ENCODE assay signal across 8 cellular contexts in the genomic region with DNA sequence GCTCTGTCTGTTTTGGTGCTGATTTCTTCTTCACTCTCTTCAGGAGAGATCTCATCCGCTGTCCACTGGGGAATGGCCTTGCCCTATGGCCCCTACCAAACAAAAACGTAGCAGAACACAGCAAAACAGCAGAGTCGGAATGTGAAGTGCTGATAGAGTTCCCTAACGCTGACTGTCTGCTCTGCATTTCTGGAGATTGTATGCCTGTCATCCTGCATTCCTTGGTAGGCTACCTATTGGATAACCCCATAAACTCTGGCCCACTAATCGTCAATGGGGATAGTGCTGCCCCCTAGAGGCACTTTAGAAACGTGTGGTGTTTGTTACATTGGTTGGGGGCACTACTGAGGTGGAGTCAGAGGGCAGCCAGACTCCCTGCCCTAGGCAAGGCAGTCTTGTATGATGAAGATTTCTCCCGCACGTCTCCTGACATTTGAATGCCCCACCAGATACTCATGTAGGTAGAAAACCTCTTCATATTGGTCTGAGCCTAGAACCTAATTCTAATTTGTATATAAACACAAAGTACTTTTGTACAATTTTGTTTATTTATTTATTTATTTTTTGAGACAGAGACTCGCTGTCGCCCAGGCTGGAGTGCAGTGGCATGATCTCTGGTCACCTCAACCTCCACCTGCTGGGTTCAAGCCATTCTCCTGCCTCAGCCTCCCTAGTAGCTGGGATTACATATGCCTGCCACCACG. TPM values are rescaled to one million over a fixed set of nuclear protein-coding genes. Genes with fewer than 3 reads are reported as not detected.
A peak's percentile ranks its signal among the peaks of the same experiment; 100 is the strongest.
DNase-seq lines count a peak whose midpoint lies in the region; ATAC-seq and TF ChIP-seq lines count a peak whose summit lies in the region.

No MANE protein-coding gene starts in this region.

- no peaks in the 10 kb centered on the region; the same call in 1 of the 2 replicates for H3K4me1 ChIP-seq in H9 (ENCODE audit: insufficient read depth, low read length)

- H3K27ac Mint-ChIP-seq in H9: no peak overlapping the region
- no peak overlapping the region for H3K27ac Mint-ChIP-seq in activated CD8-positive, alpha-beta T cell treated with anti-CD3 and anti-CD28 coated beads for 36 hours
- peak overlapping the region; percentile 80 for H3K27ac Mint-ChIP-seq in type B pancreatic cell

- H3T11ph ChIP-seq in H9 (ENCODE audit: low read length): no peak overlapping the region

- H3K18ac ChIP-seq in H9 (ENCODE audit: insufficient read length, low read depth, low read length): no peak overlapping the region

- WGBS in H9 (ENCODE audit: extremely low coverage, insufficient read length, low lambda C conversion rate): no CpG with 5 or more reads among the region's 11 CpGs

- H2AFZ ChIP-seq in H9 (ENCODE audit: low read length): no peak overlapping the region

- no peak overlapping the region for H4K91ac ChIP-seq in H9 (ENCODE audit: insufficient read length, low read depth, low read length)

- H2BK5ac ChIP-seq in H9 (ENCODE audit: insufficient read length, low read length): no peak overlapping the region

- POLR2A ChIA-PET in activated CD8-positive, alpha-beta T cell treated with anti-CD3 and anti-CD28 coated beads for 36 hours (lab: Charles Lee): interaction anchor here (1.2 kb wide), 1 partner anchor 167 kb away, joined by 3 read pairs; no protein-coding TSS in a partner anchor

- H2BK15ac ChIP-seq in H9 (ENCODE audit: low read depth, low read length): no peak overlapping the region

- TF ChIP-seq POLR2A in erythroblast (IDR thresholded peaks at IDR 0.05; ENCODE audit: low read length): no peak

- no peaks in the 10 kb centered on the region for H3K36me3 Mint-ChIP-seq in H9 (ENCODE audit: insufficient read depth in 1 of 3, low read depth in 3 of 3)
- no peaks in the 10 kb centered on the region for H3K36me3 Mint-ChIP-seq in activated CD8-positive, alpha-beta T cell treated with anti-CD3 and anti-CD28 coated beads for 36 hours (ENCODE audit: low read depth)
- H3K36me3 Mint-ChIP-seq in type B pancreatic cell: no peaks in the 10 kb centered on the region

- intact Hi-C loops in activated CD8-positive, alpha-beta T cell treated with anti-CD3 and anti-CD28 coated beads for 36 hours (cut with micrococcal nuclease): no loop called here

- H2BK120ac ChIP-seq in H9 (ENCODE audit: low read depth, low read length, poor library complexity, severe bottlenecking): no peak overlapping the region

- no peak overlapping the region for H3K27ac ChIP-seq in H9 (ENCODE audit: insufficient read length, low read depth, low read length)

- H3K4me2 ChIP-seq in H9 (ENCODE audit: insufficient read depth, insufficient read length, low read length): no peak overlapping the region

- H3K23ac ChIP-seq in H9 (ENCODE audit: insufficient read length, low read depth, low read length): no peak overlapping the region

- H2BK20ac ChIP-seq in H9 (ENCODE audit: low read depth, low read length, poor library complexity, severe bottlenecking): no peak overlapping the region

- H3K9me3 ChIP-seq in H9 (ENCODE audit: control insufficient read depth, low read depth, low read length): no peaks in the 10 kb centered on the region

- no peak overlapping the region for H4K8ac ChIP-seq in H9 (replicated peaks; ENCODE audit: insufficient read length, low read depth, low read length)

- H3K27me3 ChIP-seq in H9 (ENCODE audit: insufficient read depth, low read length): no peaks in the 10 kb centered on the region; the same call in 1 of the 2 replicates

- H3K23me2 ChIP-seq in H9 (ENCODE audit: insufficient read length, low read depth, low read length, poor library complexity, severe bottlenecking): no peaks in the 10 kb centered on the region

- no peak overlapping the region for H3K4ac ChIP-seq in H9 (ENCODE audit: low read depth, low read length)

- CTCF ChIA-PET in activated CD8-positive, alpha-beta T cell treated with anti-CD3 and anti-CD28 coated beads for 36 hours (lab: Charles Lee): interaction anchor here (0.6 to 4.8 kb wide), 18 partner anchors 9 to 942 kb away, joined by 3 to 15 read pairs (median 4); a partner anchor contains a TSS

- no peak overlapping the region for H3K14ac ChIP-seq in H9 (ENCODE audit: insufficient read depth, low read length)

- no peaks in the 10 kb centered on the region for H3K9me3 Mint-ChIP-seq in H9
- no peaks in the 10 kb centered on the region for H3K9me3 Mint-ChIP-seq in activated CD8-positive, alpha-beta T cell treated with anti-CD3 and anti-CD28 coated beads for 36 hours
- no peaks in the 10 kb centered on the region for H3K9me3 Mint-ChIP-seq in type B pancreatic cell

- H4K5ac ChIP-seq in H9 (ENCODE audit: insufficient read length, low read depth, low read length): no peak overlapping the region

- peak; percentile 90 for TF ChIP-seq CTCF in H9 (conservative IDR thresholded peaks at IDR 0.05)
- TF ChIP-seq CTCF in activated CD8-positive, alpha-beta T cell treated with anti-CD3 and anti-CD28 coated beads for 36 hours (IDR thresholded peaks at IDR 0.05): peak; percentile 66
- TF ChIP-seq CTCF in type B pancreatic cell (conservative IDR thresholded peaks at IDR 0.05): peak; percentile 91

- peak; percentile 72 for DNase-seq in CD1c-positive myeloid dendritic cell (ENCODE audit: extremely low spot score)
- DNase-seq in H9: peak; percentile 88
- peak; percentile 37 for DNase-seq in NCI-H524 treated with DMSO at 0.1 percent for 48 hours (lab: John Stamatoyannopoulos, UW)
- peak; percentile 70 for DNase-seq in activated CD8-positive, alpha-beta T cell treated with anti-CD3 and anti-CD28 coated beads for 36 hours
- DNase-seq in erythroblast (lab: John Stamatoyannopoulos, UW): peak; percentile 70 to 73
- peak; percentile 90 for DNase-seq in myocyte (ENCODE audit: low read depth)
- no peak for DNase-seq in type B pancreatic cell (ENCODE audit: extremely low spot score, unreplicated experiment)

- H3K79me2 ChIP-seq in H9 (ENCODE audit: insufficient read depth, low read length): no peaks in the 10 kb centered on the region

- no peak overlapping the region for H2AK5ac ChIP-seq in H9 (ENCODE audit: insufficient read length, low read length)

- no peaks in the 10 kb centered on the region for H4K20me1 ChIP-seq in H9 (ENCODE audit: control insufficient read depth, insufficient read depth, insufficient read length)

- H3K4me1 Mint-ChIP-seq in H9: peaks cover 2 to 14% of the 10 kb centered on the region in 2 experiments
- H3K4me1 Mint-ChIP-seq in activated CD8-positive, alpha-beta T cell treated with anti-CD3 and anti-CD28 coated beads for 36 hours (ENCODE audit: low read depth): no peaks in the 10 kb centered on the region
- H3K4me1 Mint-ChIP-seq in type B pancreatic cell (ENCODE audit: unreplicated experiment): peaks cover 41% of the 10 kb centered on the region

- H2BK12ac ChIP-seq in H9 (ENCODE audit: insufficient read length, low read depth, low read length): no peak overlapping the region

- H3K56ac ChIP-seq in H9 (ENCODE audit: insufficient read length, low read depth, low read length): no peak overlapping the region

- H3K4me3 Mint-ChIP-seq in H9: no peak overlapping the region
- no peak overlapping the region for H3K4me3 Mint-ChIP-seq in activated CD8-positive, alpha-beta T cell treated with anti-CD3 and anti-CD28 coated beads for 36 hours
- peak overlapping the region; percentile 80 for H3K4me3 Mint-ChIP-seq in type B pancreatic cell

- H3K9ac ChIP-seq in H9 (ENCODE audit: extremely low read depth, insufficient read length, low read length): no peak overlapping the region

- H3K27me3 Mint-ChIP-seq in H9 (ENCODE audit: low read depth) (peaks cover 7% of the 10 kb centered on the region), type B pancreatic cell (no peaks in the 10 kb centered on the region)
- H3K27me3 Mint-ChIP-seq in activated CD8-positive, alpha-beta T cell treated with anti-CD3 and anti-CD28 coated beads for 36 hours: peaks cover 10% of the 10 kb centered on the region

- H3K79me1 ChIP-seq in H9 (ENCODE audit: insufficient read depth, low read depth, low read length, poor library complexity, severe bottlenecking): no peaks in the 10 kb centered on the region

- ATAC-seq in activated CD8-positive, alpha-beta T cell treated with anti-CD3 and anti-CD28 coated beads for 36 hours: peak; percentile 87
- ATAC-seq in HG03439 (IDR thresholded peaks at IDR 0.05; ENCODE audit: unreplicated experiment): no peak

RNA-seq across cellular contexts. Expression of a gene that starts 15.6 kb away (rescaled TPM):
- total RNA-seq in H9 (2021): 31.9 and 34.8 TPM in 2 replicates
- total RNA-seq in activated CD8-positive, alpha-beta T cell treated with anti-CD3 and anti-CD28 coated beads for 36 hours: 10 to 100 TPM; 19.2 to 19.3 TPM
- 82.9 and 111 TPM in 2 replicates for total RNA-seq in myocyte
- polyA plus RNA-seq in myocyte (2012): 49.6 TPM
- 69.2 and 75.2 TPM in 2 replicates for total RNA-seq in type B pancreatic cell (ENCODE audit: low replicate concordance)
